Comparison of ENCODE assay signal across 3 cellular contexts in the genomic region with DNA sequence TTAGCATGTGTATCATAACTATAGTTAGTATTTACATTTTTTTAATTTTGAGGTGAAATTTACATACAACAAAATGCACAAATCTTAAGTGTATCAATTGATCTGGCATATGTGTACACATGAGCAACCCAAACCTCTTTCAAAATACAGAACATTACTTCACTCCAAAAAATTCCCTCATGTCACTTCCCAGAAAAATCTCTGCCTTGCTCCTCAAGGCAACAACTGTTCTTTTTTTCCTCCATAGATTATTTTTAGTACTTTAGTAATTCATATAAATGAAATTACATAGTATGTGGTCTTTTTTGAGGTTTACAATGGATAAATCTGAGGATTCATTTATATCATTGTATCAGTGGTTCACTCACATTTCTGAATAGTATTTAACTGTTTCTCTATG.
"Had no signal": no experiment of that assay in that cellular context is flagged by ENCODE, and none has a peak within 500 bp of the region (broad histone marks: within the 10 kb centered on the region; RNA-seq: fewer than 3 reads in every experiment).

No MANE protein-coding gene starts in this region.

- DNase-seq: GDM1, GF-D8 had no signal

- H3K4me3 ChIP-seq: GM12878 had no signal

- ATAC-seq: GM12878 had no signal
